In genomic region chr16:64841071-64841470, GRCh38 we compare ENCODE assay signal across 15 cellular contexts.
DNase-seq lines count a peak whose midpoint lies in the region; ATAC-seq and TF ChIP-seq lines count a peak whose summit lies in the region.
"Had no signal": no experiment of that assay in that cellular context is flagged by ENCODE, and none has a peak within 500 bp of the region (broad histone marks: within the 10 kb centered on the region; RNA-seq: fewer than 3 reads in every experiment).

No MANE protein-coding gene starts in this region.

- H3K27ac Mint-ChIP-seq in chondrocyte (ENCODE audit: unreplicated experiment) (peak overlapping the region; percentile 75), nephron (peak overlapping the region in 2 of 3 experiments; percentile 42 to 92)
- no peak overlapping the region for H3K27ac Mint-ChIP-seq in CD8-positive, alpha-beta T cell
- H3K27ac Mint-ChIP-seq: CD4-positive, CD25-positive, alpha-beta regulatory T cell; H9; IgD-negative memory B cell had no signal

- TF ChIP-seq CTCF in chondrocyte (IDR thresholded peaks at IDR 0.05): no peak
- no peak for TF ChIP-seq CTCF in nephron (IDR thresholded peaks at IDR 0.05; ENCODE audit: unreplicated experiment in 3 of 3)
- no peak for TF ChIP-seq CTCF in CD8-positive, alpha-beta T cell (IDR thresholded peaks at IDR 0.05)

- H3K9me3 Mint-ChIP-seq in chondrocyte (ENCODE audit: low read depth): no peaks in the 10 kb centered on the region
- no peaks in the 10 kb centered on the region for H3K9me3 Mint-ChIP-seq in nephron
- peaks cover 23% of the 10 kb centered on the region for H3K9me3 Mint-ChIP-seq in CD8-positive, alpha-beta T cell
- H3K9me3 Mint-ChIP-seq: H9 had no signal

- intact Hi-C loops in CD8-positive, alpha-beta T cell (cut with DNase I, micrococcal nuclease): no loop called here

- CTCF ChIA-PET in CD8-positive, alpha-beta T cell (lab: Charles Lee): no interaction called here

- DNase-seq in OCI-M1 (lab: John Stamatoyannopoulos, UW) (peak; percentile 2), chondrocyte (ENCODE audit: low spot score) (no peak), DMS114 treated with DMSO at 0.1 percent for 48 hours (lab: John Stamatoyannopoulos, UW; ENCODE audit: unreplicated experiment) (no peak), mesenteric fat pad (ENCODE audit: low spot score) (no peak)
- DNase-seq in CD8-positive, alpha-beta T cell: no peak
- DNase-seq: CD4-positive, CD25-positive, alpha-beta regulatory T cell; DMS153; DMS79 treated with DMSO at 0.1 percent for 48 hours; GDM1; GOT3; H9 had no signal

- no peaks in the 10 kb centered on the region for H3K36me3 ChIP-seq in CD8-positive, alpha-beta T cell (ENCODE audit: insufficient read depth, low read length)
- H3K36me3 ChIP-seq: BLaER1 treated with 17β-estradiol and CSF1 and Interleukin-3, amounts not matched to agents 10 nM and 100 nM had no signal

- no peak for ATAC-seq in CD8-positive, alpha-beta T cell
- ATAC-seq: A549 had no signal

- H3K4me3 Mint-ChIP-seq in chondrocyte (ENCODE audit: unreplicated experiment) (no peak overlapping the region), nephron (no peak overlapping the region)
- H3K4me3 Mint-ChIP-seq in CD8-positive, alpha-beta T cell: no peak overlapping the region
- H3K4me3 Mint-ChIP-seq: CD4-positive, CD25-positive, alpha-beta regulatory T cell; H9; IgD-negative memory B cell had no signal

- no peak overlapping the region for H3K4me3 ChIP-seq in CD8-positive, alpha-beta T cell (ENCODE audit: low read depth, low read length)
- H3K4me3 ChIP-seq: A549; BLaER1 treated with 17β-estradiol and CSF1 and Interleukin-3, amounts not matched to agents 10 nM and 100 nM had no signal

- no peaks in the 10 kb centered on the region for H3K4me1 ChIP-seq in CD8-positive, alpha-beta T cell (ENCODE audit: insufficient read depth, low read length)
- H3K4me1 ChIP-seq: A549; BLaER1 treated with 17β-estradiol and CSF1 and Interleukin-3, amounts not matched to agents 10 nM and 100 nM had no signal

- no peaks in the 10 kb centered on the region for H3K36me3 Mint-ChIP-seq in chondrocyte (ENCODE audit: low read depth)
- H3K36me3 Mint-ChIP-seq in nephron (ENCODE audit: low read depth): no peaks in the 10 kb centered on the region
- no peaks in the 10 kb centered on the region for H3K36me3 Mint-ChIP-seq in CD8-positive, alpha-beta T cell
- H3K36me3 Mint-ChIP-seq: CD4-positive, CD25-positive, alpha-beta regulatory T cell had no signal

- H3K4me1 Mint-ChIP-seq in chondrocyte (ENCODE audit: low read depth) (peaks cover 25% of the 10 kb centered on the region), nephron (peaks cover 26% of the 10 kb centered on the region)
- H3K4me1 Mint-ChIP-seq in CD8-positive, alpha-beta T cell (ENCODE audit: low read depth): no peaks in the 10 kb centered on the region
- H3K4me1 Mint-ChIP-seq: CD4-positive, CD25-positive, alpha-beta regulatory T cell; H9; IgD-negative memory B cell had no signal

- POLR2A ChIA-PET in CD8-positive, alpha-beta T cell (lab: Charles Lee): no interaction called here

- H3K9me3 ChIP-seq in CD8-positive, alpha-beta T cell (ENCODE audit: low read length): no peaks in the 10 kb centered on the region
- H3K9me3 ChIP-seq: A549; BLaER1 treated with 17β-estradiol and CSF1 and Interleukin-3, amounts not matched to agents 10 nM and 100 nM had no signal

- no peaks in the 10 kb centered on the region for H3K27me3 Mint-ChIP-seq in chondrocyte (ENCODE audit: low read depth)
- H3K27me3 Mint-ChIP-seq in nephron (ENCODE audit: low read depth): no peaks in the 10 kb centered on the region
- no peaks in the 10 kb centered on the region for H3K27me3 Mint-ChIP-seq in CD8-positive, alpha-beta T cell (ENCODE audit: low read depth)
- H3K27me3 Mint-ChIP-seq: CD4-positive, CD25-positive, alpha-beta regulatory T cell; IgD-negative memory B cell had no signal

- H3K27me3 ChIP-seq in CD8-positive, alpha-beta T cell (ENCODE audit: insufficient read depth, low read length): no peaks in the 10 kb centered on the region
- H3K27me3 ChIP-seq: BLaER1 treated with 17β-estradiol and CSF1 and Interleukin-3, amounts not matched to agents 10 nM and 100 nM had no signal

- no peak overlapping the region for H3K27ac ChIP-seq in CD8-positive, alpha-beta T cell (ENCODE audit: low read depth, low read length)
- H3K27ac ChIP-seq: A549; BLaER1 treated with 17β-estradiol and CSF1 and Interleukin-3, amounts not matched to agents 10 nM and 100 nM had no signal
